ENCODE assay signal across 16 cellular contexts in the genomic region with DNA sequence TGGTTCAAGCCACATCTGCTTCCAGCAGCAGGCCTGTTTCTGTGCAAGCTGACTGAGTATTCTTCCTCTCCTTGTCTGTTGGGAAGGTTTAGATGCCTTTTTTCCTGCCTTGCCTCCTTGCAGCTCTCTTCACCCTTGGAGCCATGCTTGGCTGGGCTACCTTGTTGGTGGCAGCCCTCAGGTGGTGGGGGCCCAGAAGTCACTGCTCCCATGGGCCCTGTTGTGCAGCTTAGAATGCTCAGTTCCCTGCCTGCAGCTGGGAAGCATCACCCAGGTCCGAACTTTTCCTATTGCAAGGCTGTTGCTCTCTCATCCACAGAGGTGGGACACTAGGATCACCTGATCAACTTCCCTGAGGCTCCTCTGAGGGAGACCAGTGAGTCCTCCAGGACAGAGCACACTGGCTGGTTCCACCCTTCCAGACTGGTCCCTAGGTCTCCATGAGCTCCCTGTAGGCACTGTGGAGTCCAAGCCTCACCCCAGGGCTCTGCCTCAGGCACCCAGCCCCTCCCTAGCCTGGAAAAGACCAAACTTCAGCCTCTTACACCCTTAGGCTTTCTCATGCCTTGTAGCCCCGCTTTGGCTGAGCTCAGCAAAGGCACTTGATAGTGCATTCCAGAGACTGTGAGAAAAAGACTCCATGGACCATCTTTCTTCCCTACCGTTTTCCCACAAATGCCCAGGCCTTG.
A peak's percentile ranks its signal among the peaks of the same experiment; 100 is the strongest.
DNase-seq lines count a peak whose midpoint lies in the region; ATAC-seq and TF ChIP-seq lines count a peak whose summit lies in the region.
"Had no signal": no experiment of that assay in that cellular context is flagged by ENCODE, and none has a peak within 500 bp of the region (broad histone marks: within the 10 kb centered on the region; RNA-seq: fewer than 3 reads in every experiment).

No MANE protein-coding gene starts in this region.

- H3K36me3 Mint-ChIP-seq in T-helper 17 cell (ENCODE audit: low read depth) (no peaks in the 10 kb centered on the region), neural progenitor cell (no peaks in the 10 kb centered on the region)
- H3K36me3 Mint-ChIP-seq: CD8-positive, alpha-beta T cell had no signal

- no peak overlapping the region for H3K9ac ChIP-seq in neural progenitor cell
- H3K9ac ChIP-seq: BLaER1 treated with 17β-estradiol and CSF1 and Interleukin-3, amounts not matched to agents 10 nM and 100 nM had no signal

- no peaks in the 10 kb centered on the region for H3K4me1 Mint-ChIP-seq in T-helper 17 cell
- H3K4me1 Mint-ChIP-seq in neural progenitor cell: peaks cover 14% of the 10 kb centered on the region
- H3K4me1 Mint-ChIP-seq: B cell had no signal

- H3K4me3 Mint-ChIP-seq in T-helper 17 cell: no peak overlapping the region
- H3K4me3 Mint-ChIP-seq in neural progenitor cell: no peak overlapping the region
- H3K4me3 Mint-ChIP-seq: B cell; CD8-positive, alpha-beta T cell; HFFc6 had no signal

- H3K9me3 ChIP-seq in T-helper 17 cell (ENCODE audit: control insufficient read depth, low read length, poor library complexity, severe bottlenecking) (no peaks in the 10 kb centered on the region), esophagus muscularis mucosa (peaks cover 0 to 10% (median 6%) of the 10 kb centered on the region in 4 donors), neural progenitor cell (ENCODE audit: low read depth) (no peaks in the 10 kb centered on the region)

- intact Hi-C loops in esophagus muscularis mucosa (cut with DNase I): no loop called here

- H3K4me3 ChIP-seq in esophagus muscularis mucosa: no peak overlapping the region
- H3K4me3 ChIP-seq in neural progenitor cell: no peak overlapping the region
- H3K4me3 ChIP-seq: BLaER1 treated with 17β-estradiol and CSF1 and Interleukin-3, amounts not matched to agents 10 nM and 100 nM had no signal

- H3K27me3 ChIP-seq in esophagus muscularis mucosa: no peaks in the 10 kb centered on the region
- no peaks in the 10 kb centered on the region for H3K27me3 ChIP-seq in neural progenitor cell
- H3K27me3 ChIP-seq: BLaER1 treated with 17β-estradiol and CSF1 and Interleukin-3, amounts not matched to agents 10 nM and 100 nM had no signal

- H4K20me1 ChIP-seq in neural progenitor cell (ENCODE audit: low read depth): no peaks in the 10 kb centered on the region
- H4K20me1 ChIP-seq: BLaER1 treated with 17β-estradiol and CSF1 and Interleukin-3, amounts not matched to agents 10 nM and 100 nM had no signal

- H3K27ac Mint-ChIP-seq in T-helper 17 cell: peak overlapping the region; percentile 17
- peak overlapping the region; percentile 54 for H3K27ac Mint-ChIP-seq in neural progenitor cell
- H3K27ac Mint-ChIP-seq: B cell; CD8-positive, alpha-beta T cell; HFFc6 had no signal

- H3K4me2 ChIP-seq in neural progenitor cell: no peak overlapping the region
- H3K4me2 ChIP-seq: BLaER1 treated with 17β-estradiol and CSF1 and Interleukin-3, amounts not matched to agents 10 nM and 100 nM had no signal

- no peak overlapping the region for H2AFZ ChIP-seq in neural progenitor cell (replicated peaks)

- 94% methylated on average over 3 of the region's 3 CpGs for WGBS in esophagus muscularis mucosa

- H3K36me3 ChIP-seq in esophagus muscularis mucosa (no peaks in the 10 kb centered on the region), neural progenitor cell (no peaks in the 10 kb centered on the region)
- H3K36me3 ChIP-seq: BLaER1 treated with 17β-estradiol and CSF1 and Interleukin-3, amounts not matched to agents 10 nM and 100 nM had no signal

- no peak for TF ChIP-seq POLR2A in esophagus muscularis mucosa (IDR thresholded peaks at IDR 0.05; ENCODE audit: low read depth)

- H3K27ac ChIP-seq in esophagus muscularis mucosa (replicated peaks in 1 of 4) (no peak overlapping the region), neural progenitor cell (no peak overlapping the region), substantia nigra (ENCODE audit: low read depth, low read length, poor library complexity, severe bottlenecking) (no peak overlapping the region)
- H3K27ac ChIP-seq: BLaER1 treated with 17β-estradiol and CSF1 and Interleukin-3, amounts not matched to agents 10 nM and 100 nM; HL-60 had no signal

- peaks cover 16% of the 10 kb centered on the region for H3K27me3 Mint-ChIP-seq in T-helper 17 cell
- H3K27me3 Mint-ChIP-seq in neural progenitor cell (ENCODE audit: insufficient read depth, low read depth): peaks cover 12% of the 10 kb centered on the region

- no peaks in the 10 kb centered on the region for H3K79me2 ChIP-seq in neural progenitor cell (ENCODE audit: low read depth)

- TF ChIP-seq CTCF in esophagus muscularis mucosa (IDR thresholded peaks at IDR 0.05) (no peak), neural progenitor cell (IDR thresholded peaks at IDR 0.05) (no peak)

- no peaks in the 10 kb centered on the region for H3F3A ChIP-seq in neural progenitor cell (ENCODE audit: low read depth)

- peaks cover 12% of the 10 kb centered on the region for H3K9me3 Mint-ChIP-seq in neural progenitor cell

- H3K4me1 ChIP-seq in esophagus muscularis mucosa (no peaks in the 10 kb centered on the region), neural progenitor cell (peaks cover 7% of the 10 kb centered on the region)
- H3K4me1 ChIP-seq: BLaER1 treated with 17β-estradiol and CSF1 and Interleukin-3, amounts not matched to agents 10 nM and 100 nM had no signal

- DNase-seq in T-helper 17 cell (no peak), esophagus muscularis mucosa (ENCODE audit: extremely low spot score) (peak; percentile 88), neural progenitor cell (ENCODE audit: low spot score) (no peak), HEK293T (ENCODE audit: extremely low spot score) (no peak), substantia nigra (lab: John Stamatoyannopoulos, UW) (no peak)
- no peak for DNase-seq in activated naive CD4-positive, alpha-beta T cell treated with anti-CD3 and anti-CD28 coated beads, Interleukin-2, amount 50 U/mL, for 16 hours
- DNase-seq: Calu3; CD8-positive, alpha-beta T cell; DMS79 treated with DMSO at 0.1 percent for 48 hours; GF-D8; HCEC 1CT; HFFc6; IMR-90 had no signal

- POLR2A ChIA-PET in HEK293T (lab: Yijun Ruan, JAX): no interaction called here

- CTCF ChIA-PET in HEK293T (lab: Yijun Ruan, JAX): no interaction called here

- no peak for ATAC-seq in T-helper 17 cell
- ATAC-seq: CD8-positive, alpha-beta T cell had no signal

- no peak for TF ChIP-seq EP300 in esophagus muscularis mucosa (IDR thresholded peaks at IDR 0.05)

TF ChIP-seq in HEK293T, 16 proteins besides CTCF, POLR2A, EP300 and RAD21:
- TF ChIP-seq FOXK2 (IDR thresholded peaks at IDR 0.05): no peak
- no peak for TF ChIP-seq ZNF384 (IDR thresholded peaks at IDR 0.05)
- TF ChIP-seq ARNT (IDR thresholded peaks at IDR 0.05): no peak
- no peak for TF ChIP-seq FOXA1 (IDR thresholded peaks at IDR 0.05)
- TF ChIP-seq CTBP1 (IDR thresholded peaks at IDR 0.05; ENCODE audit: borderline replicate concordance): no peak
- TF ChIP-seq SP1 (IDR thresholded peaks at IDR 0.05): no peak
- no peak for TF ChIP-seq LEF1 (IDR thresholded peaks at IDR 0.05; ENCODE audit: borderline replicate concordance)
- no peak for TF ChIP-seq NFRKB (IDR thresholded peaks at IDR 0.05)
- TF ChIP-seq ELF4 (IDR thresholded peaks at IDR 0.05): no peak
- TF ChIP-seq BHLHE40 (IDR thresholded peaks at IDR 0.05; ENCODE audit: borderline replicate concordance): no peak
- no peak for TF ChIP-seq TARDBP (IDR thresholded peaks at IDR 0.05)
- TF ChIP-seq SUZ12 (IDR thresholded peaks at IDR 0.05): no peak
- TF ChIP-seq HDGF (IDR thresholded peaks at IDR 0.05; ENCODE audit: borderline replicate concordance): no peak
- TF ChIP-seq, protein P1, sequence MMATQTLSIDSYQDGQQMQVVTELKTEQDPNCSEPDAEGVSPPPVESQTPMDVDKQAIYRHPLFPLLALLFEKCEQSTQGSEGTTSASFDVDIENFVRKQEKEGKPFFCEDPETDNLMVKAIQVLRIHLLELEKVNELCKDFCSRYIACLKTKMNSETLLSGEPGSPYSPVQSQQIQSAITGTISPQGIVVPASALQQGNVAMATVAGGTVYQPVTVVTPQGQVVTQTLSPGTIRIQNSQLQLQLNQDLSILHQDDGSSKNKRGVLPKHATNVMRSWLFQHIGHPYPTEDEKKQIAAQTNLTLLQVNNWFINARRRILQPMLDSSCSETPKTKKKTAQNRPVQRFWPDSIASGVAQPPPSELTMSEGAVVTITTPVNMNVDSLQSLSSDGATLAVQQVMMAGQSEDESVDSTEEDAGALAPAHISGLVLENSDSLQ (IDR thresholded peaks at IDR 0.05): no peak
- TF ChIP-seq L3MBTL2 (conservative IDR thresholded peaks at IDR 0.05): no peak
- no peak for TF ChIP-seq FOXM1 (IDR thresholded peaks at IDR 0.05; ENCODE audit: borderline replicate concordance)
